8 cellular contexts compared by ENCODE assay signal in the genomic region with DNA sequence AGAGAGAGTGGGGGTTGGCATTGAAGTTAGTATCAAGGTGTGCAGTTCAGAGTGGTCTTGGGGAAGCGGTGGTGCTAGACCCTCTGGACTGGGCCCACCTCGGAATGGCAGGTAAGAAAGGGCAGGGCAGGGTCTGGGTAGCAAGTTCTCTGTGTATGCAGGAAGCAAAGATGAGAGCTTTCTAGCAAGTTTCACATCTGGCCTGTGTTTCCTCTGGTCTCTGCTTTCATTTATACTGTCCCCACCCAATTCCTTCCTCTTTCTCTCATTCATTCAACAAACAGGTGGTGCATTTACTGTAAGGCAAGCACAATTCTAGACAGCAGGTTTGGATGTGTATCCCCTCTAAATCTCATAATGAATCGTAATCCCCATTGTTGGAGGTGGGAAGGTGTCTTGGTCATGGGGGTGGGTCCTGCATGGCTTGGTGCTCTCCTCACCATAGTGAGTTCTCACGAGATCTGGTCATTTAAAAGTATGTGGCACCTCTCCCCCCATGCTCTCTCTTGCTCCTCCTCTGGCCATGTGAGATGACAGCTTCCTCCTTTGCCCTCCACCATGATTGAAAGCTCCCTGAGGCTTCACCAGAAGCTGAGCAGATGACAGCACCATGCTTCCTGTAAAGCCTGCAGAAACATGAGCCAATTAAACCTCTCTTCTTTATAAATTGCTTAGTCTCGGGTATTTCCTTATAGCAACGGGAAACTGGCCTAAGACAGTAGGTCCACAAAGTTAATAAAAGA. TPM values are rescaled to one million over a fixed set of nuclear protein-coding genes. Genes with fewer than 3 reads are reported as not detected.
DNase-seq lines count a peak whose midpoint lies in the region; ATAC-seq and TF ChIP-seq lines count a peak whose summit lies in the region.
"Had no signal": no experiment of that assay in that cellular context is flagged by ENCODE, and none has a peak within 500 bp of the region (broad histone marks: within the 10 kb centered on the region; RNA-seq: fewer than 3 reads in every experiment).

No MANE protein-coding gene starts in this region.

- H2BK12ac ChIP-seq in trophoblast cell (ENCODE audit: low read length) = peak overlapping the region; percentile 4

- peaks cover 8% of the 10 kb centered on the region for H3K79me2 ChIP-seq in trophoblast cell (ENCODE audit: control insufficient read depth, insufficient read depth, low read length, poor library complexity)

- peaks cover 41% of the 10 kb centered on the region for H3K79me1 ChIP-seq in trophoblast cell (ENCODE audit: low read length)

- H3K27ac ChIP-seq in coronary artery (peak overlapping the region; percentile 77 to 95), trophoblast cell (ENCODE audit: low read depth, low read length) (no peak overlapping the region), dorsolateral prefrontal cortex (peak overlapping the region in 28 of 59 donors; percentile 19 to 83 (median 63))

- no CpG with 5 or more reads among the region's 6 CpGs for WGBS in trophoblast cell (ENCODE audit: extremely low coverage, insufficient coverage, insufficient read length)

- no peak overlapping the region for H2AK5ac ChIP-seq in trophoblast cell (ENCODE audit: low read length)

- no peak for TF ChIP-seq CTCF in Calu3 (IDR thresholded peaks at IDR 0.05; ENCODE audit: unreplicated experiment)
- TF ChIP-seq CTCF in coronary artery (IDR thresholded peaks at IDR 0.05) = no peak
- no peak for TF ChIP-seq CTCF in dorsolateral prefrontal cortex (IDR thresholded peaks at IDR 0.05 in 54 of 56, conservative IDR thresholded peaks at IDR 0.05 in 2 of 56; ENCODE audit: low read depth in 1 of 56, partially characterized antibody in 56 of 56)

- no peak overlapping the region for H2AFZ ChIP-seq in trophoblast cell (ENCODE audit: insufficient read depth, low read length, poor library complexity)

- no peak overlapping the region for H3K23ac ChIP-seq in trophoblast cell (ENCODE audit: low read length)

- H3K36me3 ChIP-seq in trophoblast cell (ENCODE audit: control insufficient read depth in 1 of 2, insufficient read depth in 2 of 2, low read length in 2 of 2) = no peaks in the 10 kb centered on the region

- ATAC-seq in GM18498 (IDR thresholded peaks at IDR 0.05; ENCODE audit: unreplicated experiment) = no peak

- intact Hi-C loops in Calu3 (cut with micrococcal nuclease; ENCODE audit: unreplicated experiment) (loop anchor here (5.0 kb wide), 1 partner anchor 38 kb away; no protein-coding TSS in a partner anchor), dorsolateral prefrontal cortex (cut with DNase I) (loop anchor here (5.0 to 10.0 kb wide), 3 partner anchors 135 to 263 kb away; partner anchors contain the start of gene COX7A2L (in 1 of the 2))

- H4K8ac ChIP-seq in trophoblast cell (ENCODE audit: low read depth, low read length) = no peak overlapping the region

- H3K36me3 Mint-ChIP-seq in Calu3 (ENCODE audit: insufficient read depth, unreplicated experiment) = peaks cover 14% of the 10 kb centered on the region
- H3K36me3 Mint-ChIP-seq in IgD-negative memory B cell = no peaks in the 10 kb centered on the region

- no peak overlapping the region for H4K12ac ChIP-seq in trophoblast cell (ENCODE audit: low read depth, low read length)

- no peaks in the 10 kb centered on the region for H3K9me3 ChIP-seq in trophoblast cell (ENCODE audit: insufficient read depth, low read depth, low read length)

- H3K4me3 Mint-ChIP-seq in Calu3 (ENCODE audit: low read depth, unreplicated experiment) (peak overlapping the region; percentile 9), IgD-negative memory B cell (peak overlapping the region; percentile 53 to 95 (median 74))

- BruUV-seq in Calu3 (replicated peaks; lab: Mats Ljungman, UMichigan) = no TSS peak

- CTCF ChIA-PET in Calu3 (lab: Charles Lee) = interaction anchor here (0.6 kb wide), 1 partner anchor 295 kb away, joined by 3 read pairs; no protein-coding TSS in a partner anchor

- H3K4me1 Mint-ChIP-seq in Calu3 (ENCODE audit: low read depth, unreplicated experiment) (peaks cover 33% of the 10 kb centered on the region), IgD-negative memory B cell (peaks cover 56 to 67% (median 67%) of the 10 kb centered on the region in 3 donors)

- no peak overlapping the region for H2BK5ac ChIP-seq in trophoblast cell (ENCODE audit: low read depth, low read length, poor library complexity)

- H3K4me3 ChIP-seq in coronary artery = no peak overlapping the region
- no peak overlapping the region for H3K4me3 ChIP-seq in trophoblast cell (ENCODE audit: low read depth, low read length)
- H3K4me3 ChIP-seq in dorsolateral prefrontal cortex = no peak overlapping the region

- H3K27me3 ChIP-seq in trophoblast cell (ENCODE audit: insufficient read depth, low read length) (no peaks in the 10 kb centered on the region), dorsolateral prefrontal cortex (no peaks in the 10 kb centered on the region)

- H3K27me3 Mint-ChIP-seq in Calu3 (ENCODE audit: unreplicated experiment) = no peaks in the 10 kb centered on the region
- H3K27me3 Mint-ChIP-seq in IgD-negative memory B cell = peaks cover 2% of the 10 kb centered on the region

- no peak overlapping the region for H3K4me2 ChIP-seq in trophoblast cell (ENCODE audit: low read length)

- peaks cover 28 to 30% of the 10 kb centered on the region in 2 experiments for H3K4me1 ChIP-seq in trophoblast cell (ENCODE audit: control insufficient read depth in 1 of 2, insufficient read depth in 2 of 2, low read length in 2 of 2)

- H2BK120ac ChIP-seq in trophoblast cell (ENCODE audit: insufficient read depth, low read length, poor library complexity) = no peak overlapping the region

- DNase-seq in Calu3 = no peak
- no peak for DNase-seq in coronary artery (ENCODE audit: low spot score)
- DNase-seq in trophoblast cell = no peak
- DNase-seq in SHP77 treated with DMSO at 0.1 percent for 48 hours (lab: John Stamatoyannopoulos, UW) = no peak
- no peak for DNase-seq in dorsolateral prefrontal cortex
- DNase-seq: DMS79 had no signal

- peaks cover 4% of the 10 kb centered on the region for H3K9me3 Mint-ChIP-seq in Calu3 (ENCODE audit: low read depth, unreplicated experiment)
- peaks cover 0 to 6% (median 3%) of the 10 kb centered on the region in 3 donors for H3K9me3 Mint-ChIP-seq in IgD-negative memory B cell

- no peak overlapping the region for H3K18ac ChIP-seq in trophoblast cell (ENCODE audit: low read length)

- no peak overlapping the region for H3K4ac ChIP-seq in trophoblast cell (ENCODE audit: low read depth, low read length)

- H3K27ac Mint-ChIP-seq in Calu3 (ENCODE audit: unreplicated experiment) (peak overlapping the region; percentile 8), IgD-negative memory B cell (peak overlapping the region; percentile 85 to 98 (median 93))

- H4K91ac ChIP-seq in trophoblast cell (ENCODE audit: low read depth, low read length) = no peak overlapping the region

- H3K9ac ChIP-seq in trophoblast cell (ENCODE audit: low read length) = no peak overlapping the region

- H3K14ac ChIP-seq in trophoblast cell (ENCODE audit: low read length) = no peak overlapping the region

RNA-seq across cellular contexts. Expression of gene PKDCC, which starts 51.8 kb away (rescaled TPM):
- total RNA-seq in Calu3 (2022) = 11.3 and 12.5 TPM in 2 replicates
- polyA plus RNA-seq in IgD-negative memory B cell = not detected
- polyA plus RNA-seq in trophoblast cell (2013) = 35.3 and 39.5 TPM in 2 replicates
- 10 to 100 TPM; 26.5 to 91.2 (median 49.3) TPM for total RNA-seq in dorsolateral prefrontal cortex
